Comparison of ENCODE assay signal across 14 cellular contexts in the genomic region with DNA sequence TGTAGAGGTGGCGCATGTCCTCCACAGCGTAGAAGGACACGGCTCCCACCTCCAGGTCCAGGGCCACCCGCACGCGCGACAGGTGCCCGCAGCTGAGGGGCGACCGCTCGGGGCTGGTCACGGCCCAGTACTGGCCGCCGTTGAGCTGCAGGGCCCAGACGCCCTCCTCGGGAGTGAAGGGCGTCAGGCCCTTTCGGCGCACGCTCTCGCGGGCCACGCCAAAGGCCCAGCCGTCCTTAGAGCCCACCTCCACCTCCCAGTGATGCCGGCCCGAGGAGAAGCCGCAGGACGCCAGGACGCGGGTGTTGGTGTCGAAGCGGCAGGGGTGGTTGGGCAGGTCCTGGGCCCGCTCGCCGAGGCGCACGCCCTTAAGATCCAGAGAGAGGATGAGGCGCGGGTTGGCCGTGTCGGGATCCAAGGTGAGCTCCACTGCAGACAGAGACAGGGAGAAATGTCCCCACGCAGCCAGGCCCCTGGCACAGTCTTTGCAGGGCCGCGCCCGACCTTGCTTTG. TPM values are rescaled to one million over a fixed set of nuclear protein-coding genes. Genes with fewer than 3 reads are reported as not detected.
A peak's percentile ranks its signal among the peaks of the same experiment; 100 is the strongest.
DNase-seq lines count a peak whose midpoint lies in the region; ATAC-seq and TF ChIP-seq lines count a peak whose summit lies in the region.
"Had no signal": no experiment of that assay in that cellular context is flagged by ENCODE, and none has a peak within 500 bp of the region (broad histone marks: within the 10 kb centered on the region; RNA-seq: fewer than 3 reads in every experiment).

No MANE protein-coding gene starts in this region.

- H3K4me3 Mint-ChIP-seq in GM23338 (no peak overlapping the region), WTC11 (no peak overlapping the region)
- H3K4me3 Mint-ChIP-seq: CD4-positive, CD25-positive, alpha-beta regulatory T cell had no signal

- H3K79me2 ChIP-seq in GM23338 (replicated peaks; ENCODE audit: insufficient read depth) = no peaks in the 10 kb centered on the region

- no peak for TF ChIP-seq CTCF in GM23338 (conservative IDR thresholded peaks at IDR 0.05; ENCODE audit: low read depth in 2 of 2)
- TF ChIP-seq CTCF in WTC11 (IDR thresholded peaks at IDR 0.05) = no peak

- H3K4me1 ChIP-seq in GM23338 (ENCODE audit: insufficient read depth) = peaks cover 27% of the 10 kb centered on the region
- H3K4me1 ChIP-seq in aorta (ENCODE audit: control insufficient read depth in 1 of 2, insufficient read depth in 2 of 2, low read length in 2 of 2) = no peaks in the 10 kb centered on the region

- H3K27ac Mint-ChIP-seq in GM23338 = no peak overlapping the region
- H3K27ac Mint-ChIP-seq in WTC11 = no peak overlapping the region
- H3K27ac Mint-ChIP-seq: CD4-positive, CD25-positive, alpha-beta regulatory T cell had no signal

- no peaks in the 10 kb centered on the region for H3K9me2 ChIP-seq in GM23338 (ENCODE audit: insufficient read depth)

- POLR2A ChIA-PET in WTC11 (lab: Charles Lee) = no interaction called here

- ATAC-seq in GM23338 = no peak
- ATAC-seq in WTC11 = no peak
- no peak for ATAC-seq in aorta (ENCODE audit: low FRiP score)
- ATAC-seq in HG02610 (IDR thresholded peaks at IDR 0.05; ENCODE audit: unreplicated experiment) = no peak
- no peak for ATAC-seq in esophagus mucosa

- CTCF ChIA-PET in WTC11 (lab: Charles Lee) = interaction anchor here (0.6 to 2.1 kb wide), 4 partner anchors 10 to 422 kb away, joined by 3 to 9 read pairs (median 3); partner anchors contain the start of gene TRIM7

- H3K27ac ChIP-seq in GM23338 (ENCODE audit: low read depth) = no peak overlapping the region
- H3K27ac ChIP-seq in aorta (ENCODE audit: low read depth in 1 of 2, low read length in 2 of 2) = no peak overlapping the region
- H3K27ac ChIP-seq: BLaER1 treated with 17β-estradiol and CSF1 and Interleukin-3, amounts not matched to agents 10 nM and 100 nM; HL-60 had no signal

- H3K4me1 Mint-ChIP-seq in GM23338 (peaks cover 32% of the 10 kb centered on the region), WTC11 (peaks cover 43% of the 10 kb centered on the region)

- peaks cover 47% of the 10 kb centered on the region for H3K27me3 Mint-ChIP-seq in GM23338 (ENCODE audit: insufficient read depth, low read depth, poor library complexity)
- H3K27me3 Mint-ChIP-seq in WTC11 (ENCODE audit: low read depth) = peaks cover 31% of the 10 kb centered on the region

- H4K20me1 ChIP-seq in GM23338 (replicated peaks; ENCODE audit: insufficient read depth) = no peaks in the 10 kb centered on the region; the same call in 1 of the 2 replicates

- peak overlapping the region; percentile 43 for H3K4me3 ChIP-seq in GM23338
- H3K4me3 ChIP-seq in aorta (ENCODE audit: low read length in 2 of 2) = no peak overlapping the region
- H3K4me3 ChIP-seq: BLaER1 treated with 17β-estradiol and CSF1 and Interleukin-3, amounts not matched to agents 10 nM and 100 nM had no signal

- 75 to 80% methylated on average over 42 to 45 of the region's 45 CpGs for WGBS in aorta, 2 donors

- intact Hi-C loops in posterior vena cava (cut with DNase I) = no loop called here
- intact Hi-C loops in aorta (cut with DNase I) = no loop called here

- H3K9me3 ChIP-seq in aorta (ENCODE audit: control insufficient read depth, low read length) = no peaks in the 10 kb centered on the region
- H3K9me3 ChIP-seq: BLaER1 treated with 17β-estradiol and CSF1 and Interleukin-3, amounts not matched to agents 10 nM and 100 nM had no signal

- H3F3A ChIP-seq in GM23338 (replicated peaks; ENCODE audit: low read depth) = peaks cover 11% of the 10 kb centered on the region

- 0 out of 3 replicates have a peak, but pooled peaks cover 2% of the 10 kb centered on the region for H3K36me3 Mint-ChIP-seq in GM23338 (ENCODE audit: low read depth)
- H3K36me3 Mint-ChIP-seq in WTC11 = 0 out of 2 replicates have a peak, but pooled peaks cover under 1% of the 10 kb centered on the region

- peak overlapping the region; percentile 48 for H3K4me2 ChIP-seq in GM23338
- H3K4me2 ChIP-seq: BLaER1 treated with 17β-estradiol and CSF1 and Interleukin-3, amounts not matched to agents 10 nM and 100 nM had no signal

- H3K27me3 ChIP-seq in GM23338 (ENCODE audit: insufficient read depth) (peaks cover 69% of the 10 kb centered on the region), aorta (ENCODE audit: control insufficient read depth in 1 of 2, insufficient read depth in 2 of 2, low read length in 1 of 2) (no peaks in the 10 kb centered on the region)

- H3K36me3 ChIP-seq in GM23338 (ENCODE audit: insufficient read depth) (no peaks in the 10 kb centered on the region), aorta (ENCODE audit: control insufficient read depth in 1 of 2, insufficient read depth in 2 of 2, low read length in 1 of 2) (no peaks in the 10 kb centered on the region)
- H3K36me3 ChIP-seq: BLaER1 treated with 17β-estradiol and CSF1 and Interleukin-3, amounts not matched to agents 10 nM and 100 nM had no signal

- H2AFZ ChIP-seq in GM23338 = no peak overlapping the region; the same call in 1 of the 2 replicates

- DNase-seq in GM23338 (ENCODE audit: low spot score) (peak; percentile 50), WTC11 (ENCODE audit: low spot score) (peak; percentile 22), posterior vena cava (ENCODE audit: low spot score) (peak; percentile 74), aorta (peak; percentile 20 to 69), NCI-H146 treated with DMSO at 0.1 percent for 48 hours (lab: John Stamatoyannopoulos, UW; ENCODE audit: unreplicated experiment) (no peak)
- DNase-seq: ACHN; CD4-positive, CD25-positive, alpha-beta regulatory T cell; DMS53; GF-D8 had no signal

- H3K9me3 Mint-ChIP-seq in GM23338 = peaks cover 4% of the 10 kb centered on the region; the same call in 1 of the 3 replicates
- H3K9me3 Mint-ChIP-seq in WTC11 = no peaks in the 10 kb centered on the region

TF ChIP-seq in GM23338, 12 proteins besides CTCF, POLR2A, EP300 and RAD21 (continues in another document):
- TF ChIP-seq ZNF114 (CRISPR knock-in tag; IDR thresholded peaks at IDR 0.05) (no peak), CREB1 (CRISPR knock-in tag; IDR thresholded peaks at IDR 0.05; ENCODE audit: low read depth) (no peak), ZNF331 (CRISPR knock-in tag; IDR thresholded peaks at IDR 0.05; ENCODE audit: low read depth) (no peak), JUNB (IDR thresholded peaks at IDR 0.05; ENCODE audit: unreplicated experiment) (no peak), STAT1 (IDR thresholded peaks at IDR 0.05; ENCODE audit: unreplicated experiment) (no peak), NANOG (IDR thresholded peaks at IDR 0.05; ENCODE audit: borderline replicate concordance) (no peak), EZH2phosphoT487 (IDR thresholded peaks at IDR 0.05; ENCODE audit: unreplicated experiment) (no peak)

TF ChIP-seq in WTC11, 78 proteins besides CTCF, POLR2A, EP300 and RAD21 (continues in another document):
- no peak for TF ChIP-seq RELA (CRISPR knock-in tag; IDR thresholded peaks at IDR 0.05; ENCODE audit: borderline replicate concordance)
- TF ChIP-seq, protein P1, sequence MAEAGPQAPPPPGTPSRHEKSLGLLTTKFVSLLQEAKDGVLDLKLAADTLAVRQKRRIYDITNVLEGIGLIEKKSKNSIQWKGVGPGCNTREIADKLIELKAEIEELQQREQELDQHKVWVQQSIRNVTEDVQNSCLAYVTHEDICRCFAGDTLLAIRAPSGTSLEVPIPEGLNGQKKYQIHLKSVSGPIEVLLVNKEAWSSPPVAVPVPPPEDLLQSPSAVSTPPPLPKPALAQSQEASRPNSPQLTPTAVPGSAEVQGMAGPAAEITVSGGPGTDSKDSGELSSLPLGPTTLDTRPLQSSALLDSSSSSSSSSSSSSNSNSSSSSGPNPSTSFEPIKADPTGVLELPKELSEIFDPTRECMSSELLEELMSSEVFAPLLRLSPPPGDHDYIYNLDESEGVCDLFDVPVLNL (CRISPR knock-in tag; IDR thresholded peaks at IDR 0.05; ENCODE audit: borderline replicate concordance, low read depth) = no peak

RNA-seq across cellular contexts. Expression of gene TRIM7, which starts 9.7 kb away (rescaled TPM):
- 0.56 and 0.66 TPM in 2 replicates for total RNA-seq in GM23338 (2014; rRNA removed; shearing (Covaris generic))
- polyA plus RNA-seq in GM23338 (2016; fragmentation: Nextera tagmentation; extraction: Ambion mirVana) (0.37 and 0.53 TPM in 2 replicates), aorta (1 to 10 TPM; 4.3 to 6.3 TPM)
- total RNA-seq in WTC11 (2021) (0.64 to 1.4 TPM (median 0.98 TPM) in 3 replicates), posterior vena cava (1 to 10 TPM; 3.1 to 3.5 TPM), aorta (1 to 10 TPM; 3.0 to 6.9 TPM), esophagus mucosa (36.9 TPM)

RNA-seq across cellular contexts. Expression of gene TRIM41, which starts 27.8 kb away (rescaled TPM):
- total RNA-seq in GM23338 (2014; rRNA removed; shearing (Covaris generic)) = 8.7 and 9.7 TPM in 2 replicates
- polyA plus RNA-seq in GM23338 (2016; fragmentation: Nextera tagmentation; extraction: Ambion mirVana) = 6.2 and 7.3 TPM in 2 replicates
- 31.9 to 33.5 TPM (median 32.2 TPM) in 3 replicates for total RNA-seq in WTC11 (2021)
- total RNA-seq in posterior vena cava = 10 to 100 TPM; 15.2 to 20.4 TPM
- total RNA-seq in aorta = 10 to 100 TPM; 15.2 to 21.4 TPM
- 10 to 100 TPM; 15.7 to 22.2 TPM for polyA plus RNA-seq in aorta
- total RNA-seq in esophagus mucosa = 16.4 TPM

RNA-seq across cellular contexts. Expression of gene OR2V2, which starts 47.9 kb away (rescaled TPM):
- not detected in 2 replicates for total RNA-seq in GM23338 (2014; rRNA removed; shearing (Covaris generic))
- polyA plus RNA-seq in GM23338 (2016; fragmentation: Nextera tagmentation; extraction: Ambion mirVana) (not detected in 2 replicates), aorta (not detected)
- total RNA-seq in WTC11 (2021) (not detected in 3 replicates), posterior vena cava (not detected), aorta (not detected), esophagus mucosa (not detected)
- total RNA-seq: A172; CD4-positive, CD25-positive, alpha-beta regulatory T cell had no signal
- polyA plus RNA-seq: CD4-positive, CD25-positive, alpha-beta regulatory T cell had no signal

RNA-seq across cellular contexts. Expression of gene RACK1, which starts 48.4 kb away (rescaled TPM):
- 4,589 and 4,798 TPM in 2 replicates for total RNA-seq in GM23338 (2014; rRNA removed; shearing (Covaris generic))
- polyA plus RNA-seq in GM23338 (2016; fragmentation: Nextera tagmentation; extraction: Ambion mirVana) (2,372 and 2,567 TPM in 2 replicates), aorta (1,000 to 10,000 TPM; 1,838 to 2,024 TPM)
- total RNA-seq in WTC11 (2021) (2,360 to 2,535 TPM (median 2,479 TPM) in 3 replicates), posterior vena cava (1,000 to 10,000 TPM; 1,013 to 1,030 TPM), aorta (1,000 to 10,000 TPM in 1 of 2 donors, 100 to 1,000 TPM in 1; 922 to 1,191 TPM), esophagus mucosa (1,941 TPM)
